Comparison of ENCODE assay signal across 18 cellular contexts in genomic region chr2:188850786-188851185, GRCh38.
"Had no signal": no experiment of that assay in that cellular context is flagged by ENCODE, and none has a peak within 500 bp of the region (broad histone marks: within the 10 kb centered on the region; RNA-seq: fewer than 3 reads in every experiment).

No MANE protein-coding gene starts in this region.

- ATAC-seq: activated CD8-positive, alpha-beta T cell treated with anti-CD3 and anti-CD28 coated beads for 36 hours; left ventricle myocardium superior; naive thymus-derived CD4-positive, alpha-beta T cell; pancreas; stimulated activated naive B cell treated with anti-CD40 and anti-IgM and Interleukin-4, amounts not matched to agents 10 μg/mL and 1 μg/mL and 100 μg/mL, for 72 hours had no signal

- H3K27ac ChIP-seq: brain microvascular endothelial cell, colonic mucosa, pancreas, sigmoid colon, thyroid gland had no signal

- DNase-seq: activated CD4-positive, alpha-beta T cell treated with anti-CD3 and anti-CD28 coated beads, Interleukin-2, amount 10 ng/mL, durations not matched to agents 24 days and 14 days; activated CD8-positive, alpha-beta T cell treated with anti-CD3 and anti-CD28 coated beads for 36 hours; activated naive CD4-positive, alpha-beta T cell treated with Interleukin-2 at 50 U/mL for 16 hours; activated naive CD8-positive, alpha-beta T cell treated with anti-CD3 and anti-CD28 coated beads, Interleukin-2, amount 10 ng/mL, durations not matched to agents 7 days and 5 days; activated T-cell treated with anti-CD3 and anti-CD28 coated beads, Interleukin-2, amount 50 U/mL, for 1 hour; amygdala; brain microvascular endothelial cell; central memory CD4-positive, alpha-beta T cell; colonic mucosa; erythroblast; immature natural killer cell; kidney glomerular epithelial cell; left ventricle myocardium superior; naive thymus-derived CD4-positive, alpha-beta T cell; pancreas; sigmoid colon; stimulated activated naive B cell treated with anti-CD40 and anti-IgM and Interleukin-4, amounts not matched to agents 10 μg/mL and 1 μg/mL and 100 μg/mL, for 72 hours; thyroid gland had no signal

- H3K36me3 ChIP-seq: brain microvascular endothelial cell, colonic mucosa, pancreas, sigmoid colon, thyroid gland had no signal

- H3K27me3 ChIP-seq: brain microvascular endothelial cell, colonic mucosa, pancreas, sigmoid colon, thyroid gland had no signal

- H3K4me3 ChIP-seq: colonic mucosa, pancreas, sigmoid colon, thyroid gland had no signal

- H3K4me1 ChIP-seq: colonic mucosa, pancreas, thyroid gland had no signal

- H3K9me3 ChIP-seq: colonic mucosa, pancreas, thyroid gland had no signal
